ENCODE assay signal across 10 cellular contexts in genomic region chr16:74451951-74452758, GRCh38. TPM values are rescaled to one million over a fixed set of nuclear protein-coding genes. Genes with fewer than 3 reads are reported as not detected.
A peak's percentile ranks its signal among the peaks of the same experiment; 100 is the strongest.
DNase-seq lines count a peak whose midpoint lies in the region; ATAC-seq and TF ChIP-seq lines count a peak whose summit lies in the region.
"Had no signal": no experiment of that assay in that cellular context is flagged by ENCODE, and none has a peak within 500 bp of the region (broad histone marks: within the 10 kb centered on the region; RNA-seq: fewer than 3 reads in every experiment).

No MANE protein-coding gene starts in this region.

- no peak for TF ChIP-seq POLR2A in prostate gland (IDR thresholded peaks at IDR 0.05)

- H3K36me3 Mint-ChIP-seq in activated naive CD8-positive, alpha-beta T cell treated with anti-CD3 and anti-CD28 coated beads, Interleukin-2, amount 50 U/mL, for 24 hours (ENCODE audit: low read depth), result peaks cover 22% of the 10 kb centered on the region
- H3K36me3 Mint-ChIP-seq in activated CD4-positive, alpha-beta memory T cell treated with anti-CD3 and anti-CD28 coated beads, Interleukin-2, amount 10 ng/mL, durations not matched to agents 7 days and 5 days (ENCODE audit: low read depth), result peaks cover 65% of the 10 kb centered on the region

- no peak overlapping the region for H3K4me3 Mint-ChIP-seq in activated naive CD8-positive, alpha-beta T cell treated with anti-CD3 and anti-CD28 coated beads, Interleukin-2, amount 50 U/mL, for 24 hours
- H3K4me3 Mint-ChIP-seq in activated CD4-positive, alpha-beta memory T cell treated with anti-CD3 and anti-CD28 coated beads, Interleukin-2, amount 10 ng/mL, durations not matched to agents 7 days and 5 days, result no peak overlapping the region
- H3K4me3 Mint-ChIP-seq: brain had no signal

- CTCF ChIA-PET in activated CD4-positive, alpha-beta memory T cell treated with anti-CD3 and anti-CD28 coated beads, Interleukin-2, amount 10 ng/mL, durations not matched to agents 7 days and 5 days (lab: Charles Lee), result no interaction called here

- no peak overlapping the region for H3K27ac ChIP-seq in prostate gland

- intact Hi-C loops in prostate gland (cut with DNase I), result no loop called here

- H3K27me3 ChIP-seq in GM06990 (replicated peaks; ENCODE audit: control insufficient read depth, insufficient read depth, low read length), result no peaks in the 10 kb centered on the region
- no peaks in the 10 kb centered on the region for H3K27me3 ChIP-seq in prostate gland (replicated peaks; ENCODE audit: insufficient read depth)

- H3K36me3 ChIP-seq in GM06990 (ENCODE audit: control insufficient read depth, insufficient read depth, low read length) (peaks cover 15% of the 10 kb centered on the region), prostate gland (peaks cover 4 to 9% of the 10 kb centered on the region in 2 donors)

- no peaks in the 10 kb centered on the region for H3K9me3 ChIP-seq in prostate gland

- no peak for TF ChIP-seq CTCF in GM06990 (IDR thresholded peaks at IDR 0.05; ENCODE audit: insufficient read depth, low read length, poor library complexity, severe bottlenecking)
- TF ChIP-seq CTCF in prostate gland (IDR thresholded peaks at IDR 0.05), result no peak

- H3K4me1 Mint-ChIP-seq in activated naive CD8-positive, alpha-beta T cell treated with anti-CD3 and anti-CD28 coated beads, Interleukin-2, amount 50 U/mL, for 24 hours, result no peaks in the 10 kb centered on the region
- peaks cover 14% of the 10 kb centered on the region for H3K4me1 Mint-ChIP-seq in activated CD4-positive, alpha-beta memory T cell treated with anti-CD3 and anti-CD28 coated beads, Interleukin-2, amount 10 ng/mL, durations not matched to agents 7 days and 5 days
- H3K4me1 Mint-ChIP-seq: brain had no signal

- H3K27me3 Mint-ChIP-seq in activated naive CD8-positive, alpha-beta T cell treated with anti-CD3 and anti-CD28 coated beads, Interleukin-2, amount 50 U/mL, for 24 hours, result no peaks in the 10 kb centered on the region
- H3K27me3 Mint-ChIP-seq in activated CD4-positive, alpha-beta memory T cell treated with anti-CD3 and anti-CD28 coated beads, Interleukin-2, amount 10 ng/mL, durations not matched to agents 7 days and 5 days, result no peaks in the 10 kb centered on the region
- H3K27me3 Mint-ChIP-seq: brain had no signal

- H3K4me3 ChIP-seq in GM06990 (replicated peaks; ENCODE audit: low read depth, low read length), result no peak overlapping the region
- no peak overlapping the region for H3K4me3 ChIP-seq in prostate gland

- POLR2A ChIA-PET in activated CD4-positive, alpha-beta memory T cell treated with anti-CD3 and anti-CD28 coated beads, Interleukin-2, amount 10 ng/mL, durations not matched to agents 7 days and 5 days (lab: Charles Lee), result no interaction called here

- no peaks in the 10 kb centered on the region for H3K9me3 Mint-ChIP-seq in activated naive CD8-positive, alpha-beta T cell treated with anti-CD3 and anti-CD28 coated beads, Interleukin-2, amount 50 U/mL, for 24 hours
- no peaks in the 10 kb centered on the region for H3K9me3 Mint-ChIP-seq in activated CD4-positive, alpha-beta memory T cell treated with anti-CD3 and anti-CD28 coated beads, Interleukin-2, amount 10 ng/mL, durations not matched to agents 7 days and 5 days
- H3K9me3 Mint-ChIP-seq: brain had no signal

- H3K4me1 ChIP-seq in prostate gland (replicated peaks), result no peaks in the 10 kb centered on the region

- ATAC-seq in GM19397 (IDR thresholded peaks at IDR 0.05; ENCODE audit: unreplicated experiment) (peak; percentile 88), HG03039 (IDR thresholded peaks at IDR 0.05; ENCODE audit: unreplicated experiment) (peak; percentile 79)
- peak; percentile 33 for ATAC-seq in activated naive CD8-positive, alpha-beta T cell treated with anti-CD3 and anti-CD28 coated beads, Interleukin-2, amount 50 U/mL, for 24 hours

- peak overlapping the region; percentile 43 for H3K27ac Mint-ChIP-seq in activated naive CD8-positive, alpha-beta T cell treated with anti-CD3 and anti-CD28 coated beads, Interleukin-2, amount 50 U/mL, for 24 hours
- no peak overlapping the region for H3K27ac Mint-ChIP-seq in activated CD4-positive, alpha-beta memory T cell treated with anti-CD3 and anti-CD28 coated beads, Interleukin-2, amount 10 ng/mL, durations not matched to agents 7 days and 5 days
- H3K27ac Mint-ChIP-seq: brain had no signal

- 90% methylated on average over 14 of the region's 14 CpGs for WGBS in prostate gland

- DNase-seq in GM06990 (ENCODE audit: extremely low read depth, insufficient read length) (peak; percentile 66), prostate gland (ENCODE audit: low spot score) (no peak)
- no peak for DNase-seq in activated naive CD8-positive, alpha-beta T cell treated with anti-CD3 and anti-CD28 coated beads, Interleukin-2, amount 50 U/mL, for 24 hours
- DNase-seq in activated CD4-positive, alpha-beta memory T cell treated with anti-CD3 and anti-CD28 coated beads, Interleukin-2, amount 10 ng/mL, durations not matched to agents 7 days and 5 days, result no peak
- no peak for DNase-seq in stimulated activated CD4-positive, alpha-beta T cell treated with anti-CD3 and anti-CD28 coated beads, Interleukin-12 subunit alpha, Interleukin-12 subunit beta, amount 100 ng/mL, for 4 hours
- no peak for DNase-seq in stimulated activated CD4-positive, alpha-beta T cell treated with anti-CD3 and anti-CD28 coated beads, Interleukin-15, amount 100 ng/mL, for 24 hours
- DNase-seq: NCI-H526 had no signal

RNA-seq across cellular contexts. Expression of gene CLEC18B, which starts 30.9 kb away (rescaled TPM):
- under 1 TPM in 1 of 2 experiments, not detected in 1; 0.48 TPM for total RNA-seq in activated CD4-positive, alpha-beta memory T cell treated with anti-CD3 and anti-CD28 coated beads, Interleukin-2, amount 10 ng/mL, durations not matched to agents 7 days and 5 days
- total RNA-seq in prostate gland, result 1 to 10 TPM in 1 of 2 donors, not detected in 1; 8.2 TPM

Comparison
In these comparisons a context has a peak if more than half of its experiments do, and no peak if none do; other contexts are left out.
1. ATAC-seq: peak in every context shown above with its lines; median percentile 88 in GM19397; 79 in HG03039; 33 in activated naive CD8-positive, alpha-beta T cell treated with anti-CD3 and anti-CD28 coated beads, Interleukin-2, amount 50 U/mL, for 24 hours.